8 cellular contexts compared by ENCODE assay signal in genomic region chr1:84141177-84142003, GRCh38. TPM values are rescaled to one million over a fixed set of nuclear protein-coding genes. Genes with fewer than 3 reads are reported as not detected.
DNase-seq lines count a peak whose midpoint lies in the region; ATAC-seq and TF ChIP-seq lines count a peak whose summit lies in the region.

No MANE protein-coding gene starts in this region.

- no peak overlapping the region for H3K9ac ChIP-seq in SK-N-SH

- H3K36me3 ChIP-seq in SK-N-SH (replicated peaks in 1 of 2; ENCODE audit: control insufficient read depth in 1 of 2, insufficient read depth in 2 of 2, low read length in 1 of 2) (peaks cover 0 to 6% of the 10 kb centered on the region in 2 experiments), thyroid gland (no peaks in the 10 kb centered on the region)

- WGBS in SK-N-SH (ENCODE audit: low lambda C conversion rate): 83% methylated on average over 9 of the region's 9 CpGs
- 73 to 80% methylated on average over 9 of the region's 9 CpGs for WGBS in thyroid gland, 2 donors

- H3F3A ChIP-seq in SK-N-SH (replicated peaks; ENCODE audit: insufficient read depth): peaks cover 5% of the 10 kb centered on the region

- ATAC-seq in SK-N-SH treated with all-trans-retinoic acid at 6 μM for 48 hours: no peak
- ATAC-seq in GM19324 (IDR thresholded peaks at IDR 0.05; ENCODE audit: low FRiP score, unreplicated experiment): no peak
- no peak for ATAC-seq in HG02759 (IDR thresholded peaks at IDR 0.05; ENCODE audit: unreplicated experiment)

- intact Hi-C loops in thyroid gland (cut with DNase I): no loop called here

- no peak overlapping the region for H3K27ac ChIP-seq in SK-N-SH (ENCODE audit: low read depth in 2 of 2, low read length in 1 of 2)
- H3K27ac ChIP-seq in thyroid gland: no peak overlapping the region

- H3K4me1 ChIP-seq in SK-N-SH (ENCODE audit: control insufficient read depth in 1 of 2, insufficient read depth in 2 of 2, low read depth in 1 of 2, low read length in 1 of 2) (peaks cover 0 to 21% of the 10 kb centered on the region in 2 experiments; a peak in 2 of 4 replicates), thyroid gland (peaks cover 10 to 12% of the 10 kb centered on the region in 2 donors)

- CTCF ChIA-PET in SK-N-SH (lab: Yijun Ruan, JAX): interaction anchor here (0.7 to 2.0 kb wide), 18 partner anchors 8 to 794 kb away, joined by 3 to 17 read pairs (median 4); partner anchors contain the start of gene TTLL7

- TF ChIP-seq CTCF in SK-N-SH (IDR thresholded peaks at IDR 0.05): peak; percentile 76
- TF ChIP-seq CTCF in fibroblast of mammary gland (conservative IDR thresholded peaks at IDR 0.05; ENCODE audit: control insufficient read depth, insufficient read depth, low read depth, low read length): peak; percentile 52
- TF ChIP-seq CTCF in thyroid gland (IDR thresholded peaks at IDR 0.05): peak; percentile 22 to 92 (median 56)

- H3K4me3 ChIP-seq in SK-N-SH (ENCODE audit: low read depth in 2 of 2, low read length in 1 of 2): no peak overlapping the region
- no peak overlapping the region for H3K4me3 ChIP-seq in fibroblast of mammary gland (ENCODE audit: control insufficient read depth, low read depth, low read length)
- H3K4me3 ChIP-seq in thyroid gland (replicated peaks in 1 of 3): no peak overlapping the region

- TF ChIP-seq POLR2A in thyroid gland (IDR thresholded peaks at IDR 0.05): no peak

- peak; percentile 64 for TF ChIP-seq RAD21 in SK-N-SH (IDR thresholded peaks at IDR 0.05; ENCODE audit: low read length)

- H3K9me2 ChIP-seq in SK-N-SH: no peaks in the 10 kb centered on the region

- H4K20me1 ChIP-seq in SK-N-SH (ENCODE audit: insufficient read depth): no peaks in the 10 kb centered on the region

- POLR2A ChIA-PET in SK-N-SH (lab: Yijun Ruan, JAX): no interaction called here

- no peak overlapping the region for H3K4me2 ChIP-seq in SK-N-SH

- no peak overlapping the region for H2AFZ ChIP-seq in SK-N-SH (ENCODE audit: low read depth)

- H3K9me3 ChIP-seq in SK-N-SH: no peaks in the 10 kb centered on the region
- H3K9me3 ChIP-seq in thyroid gland: no peaks in the 10 kb centered on the region

- DNase-seq in SK-N-SH: no peak
- DNase-seq in OCI-M1 (lab: John Stamatoyannopoulos, UW): peak; percentile 76
- DNase-seq in fibroblast of mammary gland (ENCODE audit: low read depth): peak; percentile 33
- no peak for DNase-seq in thyroid gland
- no peak for DNase-seq in stimulated activated CD4-positive, alpha-beta T cell treated with anti-CD3 and anti-CD28 coated beads, Interleukin-4, amount 100 ng/mL, for 24 hours

- H3K27me3 ChIP-seq in SK-N-SH (ENCODE audit: insufficient read depth) (no peaks in the 10 kb centered on the region), thyroid gland (no peaks in the 10 kb centered on the region)

- no peak for TF ChIP-seq EP300 in SK-N-SH (IDR thresholded peaks at IDR 0.05; ENCODE audit: borderline replicate concordance in 1 of 2, low read depth in 1 of 2, low read length in 1 of 2)

- no peaks in the 10 kb centered on the region for H3K79me2 ChIP-seq in SK-N-SH (ENCODE audit: insufficient read depth)

TF ChIP-seq in SK-N-SH, 30 proteins besides CTCF, POLR2A, EP300 and RAD21:
- TF ChIP-seq ELF1 (IDR thresholded peaks at IDR 0.05): no peak
- TF ChIP-seq, protein P1, sequence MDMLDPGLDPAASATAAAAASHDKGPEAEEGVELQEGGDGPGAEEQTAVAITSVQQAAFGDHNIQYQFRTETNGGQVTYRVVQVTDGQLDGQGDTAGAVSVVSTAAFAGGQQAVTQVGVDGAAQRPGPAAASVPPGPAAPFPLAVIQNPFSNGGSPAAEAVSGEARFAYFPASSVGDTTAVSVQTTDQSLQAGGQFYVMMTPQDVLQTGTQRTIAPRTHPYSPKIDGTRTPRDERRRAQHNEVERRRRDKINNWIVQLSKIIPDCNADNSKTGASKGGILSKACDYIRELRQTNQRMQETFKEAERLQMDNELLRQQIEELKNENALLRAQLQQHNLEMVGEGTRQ (IDR thresholded peaks at IDR 0.05; ENCODE audit: borderline replicate concordance, low read depth, low read length): no peak
- no peak for TF ChIP-seq TEAD4 (IDR thresholded peaks at IDR 0.05; ENCODE audit: borderline replicate concordance, insufficient read depth)
- peak; percentile 17; the same call in 1 of the 2 replicates for TF ChIP-seq SMC3 (IDR thresholded peaks at IDR 0.05; ENCODE audit: low read depth, low read length)
- TF ChIP-seq MXI1 (IDR thresholded peaks at IDR 0.05; ENCODE audit: low read depth, low read length): no peak
- TF ChIP-seq EZH2phosphoT487 (IDR thresholded peaks at IDR 0.05; ENCODE audit: borderline replicate concordance, low read depth): no peak

TF ChIP-seq in SK-N-SH treated with all-trans-retinoic acid at 6 μM for 48 hours, 23 proteins besides CTCF, POLR2A, EP300 and RAD21:
- TF ChIP-seq PPARA (CRISPR knock-in tag; IDR thresholded peaks at IDR 0.05; ENCODE audit: borderline replicate concordance): no peak
- TF ChIP-seq RARB (CRISPR knock-in tag; IDR thresholded peaks at IDR 0.05): no peak
- TF ChIP-seq BACH2 (CRISPR knock-in tag; IDR thresholded peaks at IDR 0.05; ENCODE audit: borderline replicate concordance): no peak
- TF ChIP-seq TCF4 (CRISPR knock-in tag; IDR thresholded peaks at IDR 0.05; ENCODE audit: borderline replicate concordance): no peak
- TF ChIP-seq CREB5 (CRISPR knock-in tag; IDR thresholded peaks at IDR 0.05; ENCODE audit: low read depth): no peak
- no peak for TF ChIP-seq ZC3H10 (CRISPR knock-in tag; IDR thresholded peaks at IDR 0.05)
- TF ChIP-seq GLIS3 (CRISPR knock-in tag; IDR thresholded peaks at IDR 0.05): no peak
- no peak for TF ChIP-seq ISL1 (CRISPR knock-in tag; IDR thresholded peaks at IDR 0.05)

RNA-seq across cellular contexts. Expression of gene PRKACB, which starts 2.7 kb away (rescaled TPM):
- polyA plus RNA-seq in SK-N-SH (2012; rRNA removed): 7.5 and 9.9 TPM in 2 replicates
- 15.7 and 18.0 TPM in 2 replicates for polyA plus RNA-seq in SK-N-SH (2012; cell fraction: cytosol; rRNA removed)
- polyA plus RNA-seq in SK-N-SH (2012; cell fraction: nucleus; rRNA removed): 3.7 and 11.3 TPM in 2 replicates
- 10 to 100 TPM; 26.7 to 35.6 (median 33.8) TPM for total RNA-seq in thyroid gland

Comparison
In these comparisons a context has a peak if more than half of its experiments do, and no peak if none do; other contexts are left out.
1. DNase-seq: peak in OCI-M1 (single experiment) and fibroblast of mammary gland (single experiment); none in SK-N-SH (single experiment), thyroid gland (0 of 2) and stimulated activated CD4-positive, alpha-beta T cell treated with anti-CD3 and anti-CD28 coated beads, Interleukin-4, amount 100 ng/mL, for 24 hours (single experiment).
2. Peak in every context shown above with its lines, with median percentiles within 50 percentile points of each other: CTCF ChIP-seq.